ENCODE assay signal across 12 cellular contexts in the genomic region with DNA sequence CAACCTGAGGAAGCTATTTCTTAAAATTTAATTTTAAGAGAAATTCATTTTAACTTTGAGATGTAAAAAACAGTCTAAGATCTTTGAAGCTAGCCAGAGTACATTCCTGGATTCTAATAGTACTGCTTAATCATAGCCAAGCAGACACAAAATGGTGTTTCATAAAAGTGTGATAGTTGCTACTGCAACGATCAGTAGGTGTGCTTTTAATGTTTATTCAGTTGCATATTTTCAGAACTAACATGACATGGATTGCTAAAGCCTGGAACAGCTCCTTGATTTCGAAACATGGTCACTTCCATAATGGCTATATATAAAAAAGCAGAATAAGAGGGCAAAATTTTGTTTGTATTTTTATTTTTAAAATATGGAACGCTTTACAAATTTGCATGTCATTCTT. TPM values are rescaled to one million over a fixed set of nuclear protein-coding genes. Genes with fewer than 3 reads are reported as not detected.
DNase-seq lines count a peak whose midpoint lies in the region; ATAC-seq and TF ChIP-seq lines count a peak whose summit lies in the region.
"Had no signal": no experiment of that assay in that cellular context is flagged by ENCODE, and none has a peak within 500 bp of the region (broad histone marks: within the 10 kb centered on the region; RNA-seq: fewer than 3 reads in every experiment).

No MANE protein-coding gene starts in this region.

- TF ChIP-seq EP300 in transverse colon (IDR thresholded peaks at IDR 0.05; ENCODE audit: low read depth): no peak

- BruUV-seq in MCF 10A (replicated peaks; lab: Mats Ljungman, UMichigan): no TSS peak

- H3K4me1 ChIP-seq in right lobe of liver (peaks cover 0 to 18% (median 3%) of the 10 kb centered on the region in 4 donors), transverse colon (peaks cover 14 to 36% (median 30%) of the 10 kb centered on the region in 4 donors)

- H3K36me3 ChIP-seq in right lobe of liver (no peaks in the 10 kb centered on the region), transverse colon (no peaks in the 10 kb centered on the region)

- peaks cover 46% of the 10 kb centered on the region for H3K4me1 Mint-ChIP-seq in activated naive CD4-positive, alpha-beta T cell treated with anti-CD3 and anti-CD28 coated beads, Interleukin-2, amount 50 U/mL, for 24 hours
- H3K4me1 Mint-ChIP-seq in MCF 10A (ENCODE audit: insufficient read depth, unreplicated experiment): peaks cover 51% of the 10 kb centered on the region

- CTCF ChIA-PET in MCF 10A (lab: Yijun Ruan, JAX): interaction anchor here (0.7 to 2.4 kb wide), 6 partner anchors 14 to 1359 kb away, joined by 3 to 10 read pairs (median 4); no protein-coding TSS in a partner anchor

- 23% methylated on average over 3 of the region's 3 CpGs for WGBS in right lobe of liver (ENCODE audit: insufficient coverage, low coverage, low lambda C conversion rate, missing lambda C conversion rate)
- 55 to 65% methylated on average over 3 of the region's 3 CpGs for WGBS in transverse colon (ENCODE audit: low coverage in 1 of 2), 2 donors

- no peaks in the 10 kb centered on the region for H3K36me3 Mint-ChIP-seq in activated naive CD4-positive, alpha-beta T cell treated with anti-CD3 and anti-CD28 coated beads, Interleukin-2, amount 50 U/mL, for 24 hours
- no peaks in the 10 kb centered on the region for H3K36me3 Mint-ChIP-seq in MCF 10A (ENCODE audit: insufficient read depth, unreplicated experiment)
- H3K36me3 Mint-ChIP-seq: stimulated activated memory B cell treated with anti-CD40 and anti-IgM and Interleukin-4, amounts not matched to agents 10 μg/mL and 1 μg/mL and 100 μg/mL, for 72 hours had no signal

- peak overlapping the region; percentile 4 to 28 (median 26) for H3K27ac ChIP-seq in right lobe of liver
- H3K27ac ChIP-seq in transverse colon: peak overlapping the region; percentile 14 to 61 (median 41)

- no peak for DNase-seq in activated naive CD4-positive, alpha-beta T cell (lab: John Stamatoyannopoulos, UW)
- DNase-seq in MCF 10A (ENCODE audit: unreplicated experiment) (peak; percentile 75), right lobe of liver (no peak), transverse colon (no peak), GM13976 (ENCODE audit: low spot score) (no peak), H4 (ENCODE audit: low spot score) (no peak), SHP77 treated with DMSO at 0.1 percent for 48 hours (lab: John Stamatoyannopoulos, UW) (no peak)
- DNase-seq: HFFc6; NCI-H82; stimulated activated CD4-positive, alpha-beta T cell treated with anti-CD3 and anti-CD28 coated beads, Interleukin-12 subunit alpha, Interleukin-12 subunit beta, amount 100 ng/mL, for 4 hours had no signal

- intact Hi-C loops in MCF 10A (cut with micrococcal nuclease): loop anchor here (1.0 to 2.0 kb wide), 2 partner anchors 50 to 163 kb away; no protein-coding TSS in a partner anchor
- intact Hi-C loops in right lobe of liver (cut with DNase I): no loop called here
- intact Hi-C loops in transverse colon (cut with DNase I; ENCODE audit: low total_unique reads): no loop called here

- in situ Hi-C loops in transverse colon (cut with MboI; ENCODE audit: low pct_ligation_motif_present in 1 of 4, low pct_unique_long_range_greater_than_20kb in 1 of 4, low sequenced_read_pairs in 3 of 4) (loop anchor here in 2 of 4 donors (25.0 kb wide), 2 partner anchors 147 to 222 kb away; a partner anchor contains a TSS), GM13976 (cut with MboI; ENCODE audit: low sequenced_read_pairs, unreplicated experiment) (no loop called here)

- no peak overlapping the region for H3K4me3 ChIP-seq in right lobe of liver
- no peak overlapping the region for H3K4me3 ChIP-seq in transverse colon

- POLR2A ChIA-PET in MCF 10A (lab: Yijun Ruan, JAX): interaction anchor here (0.6 to 16.5 kb wide), 16 partner anchors 9 to 517 kb away, joined by 3 to 556 read pairs (median 4); a partner anchor contains a TSS

- H3K4me3 Mint-ChIP-seq in activated naive CD4-positive, alpha-beta T cell treated with anti-CD3 and anti-CD28 coated beads, Interleukin-2, amount 50 U/mL, for 24 hours: no peak overlapping the region
- H3K4me3 Mint-ChIP-seq in MCF 10A (ENCODE audit: unreplicated experiment): peak overlapping the region; percentile 61
- H3K4me3 Mint-ChIP-seq: HFFc6 had no signal

- peak; percentile 56 to 80 (median 68) for ATAC-seq in right lobe of liver

- peak overlapping the region; percentile 24 for H3K27ac Mint-ChIP-seq in activated naive CD4-positive, alpha-beta T cell treated with anti-CD3 and anti-CD28 coated beads, Interleukin-2, amount 50 U/mL, for 24 hours
- peak overlapping the region; percentile 96 for H3K27ac Mint-ChIP-seq in MCF 10A (ENCODE audit: low read depth, unreplicated experiment)

- TF ChIP-seq CTCF in MCF 10A (IDR thresholded peaks at IDR 0.05; ENCODE audit: unreplicated experiment): no peak
- TF ChIP-seq CTCF in right lobe of liver (IDR thresholded peaks at IDR 0.05): no peak
- no peak for TF ChIP-seq CTCF in transverse colon (IDR thresholded peaks at IDR 0.05)
- TF ChIP-seq CTCF in GM13976 (IDR thresholded peaks at IDR 0.05; ENCODE audit: borderline replicate concordance, control extremely low read depth, extremely low read depth, insufficient read depth, missing control alignments): no peak

- no peaks in the 10 kb centered on the region for H3K27me3 Mint-ChIP-seq in activated naive CD4-positive, alpha-beta T cell treated with anti-CD3 and anti-CD28 coated beads, Interleukin-2, amount 50 U/mL, for 24 hours
- H3K27me3 Mint-ChIP-seq in MCF 10A (ENCODE audit: insufficient read depth, unreplicated experiment): no peaks in the 10 kb centered on the region
- H3K27me3 Mint-ChIP-seq: stimulated activated memory B cell treated with anti-CD40 and anti-IgM and Interleukin-4, amounts not matched to agents 10 μg/mL and 1 μg/mL and 100 μg/mL, for 72 hours had no signal

- TF ChIP-seq POLR2A in right lobe of liver (IDR thresholded peaks at IDR 0.05): no peak
- TF ChIP-seq POLR2A in transverse colon (IDR thresholded peaks at IDR 0.05): no peak

- H3K27me3 ChIP-seq in right lobe of liver (no peaks in the 10 kb centered on the region), transverse colon (no peaks in the 10 kb centered on the region)

- H3K9me3 Mint-ChIP-seq in activated naive CD4-positive, alpha-beta T cell treated with anti-CD3 and anti-CD28 coated beads, Interleukin-2, amount 50 U/mL, for 24 hours: no peaks in the 10 kb centered on the region
- no peaks in the 10 kb centered on the region for H3K9me3 Mint-ChIP-seq in MCF 10A (ENCODE audit: unreplicated experiment)
- H3K9me3 Mint-ChIP-seq: HFFc6; stimulated activated memory B cell treated with anti-CD40 and anti-IgM and Interleukin-4, amounts not matched to agents 10 μg/mL and 1 μg/mL and 100 μg/mL, for 72 hours had no signal

- no peaks in the 10 kb centered on the region for H3K9me3 ChIP-seq in right lobe of liver
- no peaks in the 10 kb centered on the region for H3K9me3 ChIP-seq in transverse colon

RNA-seq across cellular contexts. Expression of a gene that starts 35.5 kb away (rescaled TPM):
- total RNA-seq in MCF 10A (2022): 16.7 and 23.0 TPM in 2 replicates
- total RNA-seq in right lobe of liver: 10 to 100 TPM in 5 of 6 experiments, 1 to 10 TPM in 1; 8.7 to 17.1 (median 11.9) TPM
- 10 to 100 TPM; 43.1 to 73.4 (median 48.7) TPM for total RNA-seq in transverse colon
- total RNA-seq in H4 (2014; rRNA removed; shearing (Covaris generic)): 11.0 and 13.4 TPM in 2 replicates

RNA-seq across cellular contexts. Expression of a gene that starts 36.2 kb away (rescaled TPM):
- total RNA-seq in MCF 10A (2022) (16.7 and 18.9 TPM in 2 replicates), right lobe of liver (1 to 10 TPM; 6.3 to 9.5 (median 7.6) TPM), transverse colon (10 to 100 TPM in 2 of 4 donors, 1 to 10 TPM in 2; 1.9 to 29.5 (median 9.5) TPM)
- total RNA-seq in H4 (2014; rRNA removed; shearing (Covaris generic)): 13.9 and 17.7 TPM in 2 replicates
